Comparison of ENCODE assay signal across 9 cellular contexts in genomic region chr3:38297947-38298711, GRCh38. TPM values are rescaled to one million over a fixed set of nuclear protein-coding genes. Genes with fewer than 3 reads are reported as not detected.
DNase-seq lines count a peak whose midpoint lies in the region; ATAC-seq and TF ChIP-seq lines count a peak whose summit lies in the region.
"Had no signal": no experiment of that assay in that cellular context is flagged by ENCODE, and none has a peak within 500 bp of the region (broad histone marks: within the 10 kb centered on the region; RNA-seq: fewer than 3 reads in every experiment).

No MANE protein-coding gene starts in this region.

- intact Hi-C loops in adrenal gland (cut with DNase I): no loop called here
- intact Hi-C loops in right lobe of liver (cut with DNase I): no loop called here
- intact Hi-C loops in stomach (cut with DNase I; ENCODE audit: low total_unique reads): no loop called here
- intact Hi-C loops in tibial artery (cut with DNase I; ENCODE audit: low total_unique reads): no loop called here

- no peaks in the 10 kb centered on the region for H3K36me3 Mint-ChIP-seq in CD4-positive, CD25-positive, alpha-beta regulatory T cell
- no peaks in the 10 kb centered on the region for H3K36me3 Mint-ChIP-seq in HFFc6 (ENCODE audit: low read depth)

- H3K27ac Mint-ChIP-seq in CD4-positive, CD25-positive, alpha-beta regulatory T cell: no peak overlapping the region
- H3K27ac Mint-ChIP-seq in HFFc6: no peak overlapping the region

- peak; percentile 78 for TF ChIP-seq CTCF in HFFc6 (IDR thresholded peaks at IDR 0.05)
- peak; percentile 34 to 71 (median 52) for TF ChIP-seq CTCF in adrenal gland (IDR thresholded peaks at IDR 0.05)
- TF ChIP-seq CTCF in right lobe of liver (IDR thresholded peaks at IDR 0.05): peak; percentile 36 to 44 (median 42)
- TF ChIP-seq CTCF in stomach (IDR thresholded peaks at IDR 0.05): peak in 1 of 7 experiments; percentile 12
- TF ChIP-seq CTCF in tibial artery (IDR thresholded peaks at IDR 0.05): peak in 1 of 2 experiments; percentile 23

- no peak overlapping the region for H3K27ac ChIP-seq in CD4-positive, CD25-positive, alpha-beta regulatory T cell (ENCODE audit: insufficient read depth, low read length, poor library complexity, severe bottlenecking)
- H3K27ac ChIP-seq in adrenal gland (no peak overlapping the region), right lobe of liver (no peak overlapping the region), stomach (no peak overlapping the region), tibial artery (no peak overlapping the region)

- peaks cover 3% of the 10 kb centered on the region for H3K27me3 ChIP-seq in CD4-positive, CD25-positive, alpha-beta regulatory T cell (ENCODE audit: control insufficient read depth, insufficient read depth, low read length)
- H3K27me3 ChIP-seq in adrenal gland (no peaks in the 10 kb centered on the region), right lobe of liver (no peaks in the 10 kb centered on the region), stomach (no peaks in the 10 kb centered on the region), tibial artery (no peaks in the 10 kb centered on the region)

- no peak for TF ChIP-seq POLR2A in adrenal gland (IDR thresholded peaks at IDR 0.05)
- no peak for TF ChIP-seq POLR2A in right lobe of liver (IDR thresholded peaks at IDR 0.05)
- no peak for TF ChIP-seq POLR2A in stomach (IDR thresholded peaks at IDR 0.05)

- no peak overlapping the region for H3K4me3 ChIP-seq in CD4-positive, CD25-positive, alpha-beta regulatory T cell (ENCODE audit: low read depth, low read length)
- H3K4me3 ChIP-seq in adrenal gland (no peak overlapping the region), right lobe of liver (no peak overlapping the region), stomach (no peak overlapping the region), tibial artery (no peak overlapping the region)

- peak in 2 of 3 donors; percentile 14 to 25 for DNase-seq in CD4-positive, CD25-positive, alpha-beta regulatory T cell
- DNase-seq in HFFc6: peak; percentile 8
- no peak for DNase-seq in adrenal gland
- no peak for DNase-seq in right lobe of liver
- DNase-seq in stomach: no peak
- no peak for DNase-seq in cerebellar nuclear complex (lab: John Stamatoyannopoulos, UW)
- no peak for DNase-seq in tibial artery
- DNase-seq: activated naive CD4-positive, alpha-beta T cell treated with anti-CD3 and anti-CD28 coated beads, Interleukin-2, amount 50 U/mL, for 16 hours had no signal

- no peaks in the 10 kb centered on the region for H3K4me1 Mint-ChIP-seq in CD4-positive, CD25-positive, alpha-beta regulatory T cell
- H3K4me1 Mint-ChIP-seq in HFFc6 (ENCODE audit: low read depth): no peaks in the 10 kb centered on the region

- no peak overlapping the region for H3K4me3 Mint-ChIP-seq in CD4-positive, CD25-positive, alpha-beta regulatory T cell
- no peak overlapping the region for H3K4me3 Mint-ChIP-seq in HFFc6

- WGBS in adrenal gland, 4 donors: 72 to 79% (median 76%) methylated on average over 5 of the region's 5 CpGs
- WGBS in right lobe of liver (ENCODE audit: insufficient coverage, low coverage, low lambda C conversion rate, missing lambda C conversion rate): 71% methylated on average over 4 of the region's 5 CpGs
- WGBS in stomach, 5 donors: 81 to 89% (median 85%) methylated on average over 5 of the region's 5 CpGs

- H3K4me1 ChIP-seq in CD4-positive, CD25-positive, alpha-beta regulatory T cell (ENCODE audit: control insufficient read depth, insufficient read depth, low read length, poor library complexity, severe bottlenecking): no peaks in the 10 kb centered on the region
- no peaks in the 10 kb centered on the region for H3K4me1 ChIP-seq in adrenal gland (replicated peaks in 1 of 2)
- H3K4me1 ChIP-seq in right lobe of liver: no peaks in the 10 kb centered on the region
- no peaks in the 10 kb centered on the region for H3K4me1 ChIP-seq in stomach
- H3K4me1 ChIP-seq in tibial artery: no peaks in the 10 kb centered on the region

- H3K9me3 ChIP-seq in CD4-positive, CD25-positive, alpha-beta regulatory T cell (ENCODE audit: control insufficient read depth in 2 of 2, low read length in 2 of 2): no peaks in the 10 kb centered on the region
- no peaks in the 10 kb centered on the region for H3K9me3 ChIP-seq in adrenal gland (replicated peaks in 1 of 3)
- no peaks in the 10 kb centered on the region for H3K9me3 ChIP-seq in right lobe of liver
- no peaks in the 10 kb centered on the region for H3K9me3 ChIP-seq in stomach
- H3K9me3 ChIP-seq in tibial artery: no peaks in the 10 kb centered on the region

- no peaks in the 10 kb centered on the region for H3K36me3 ChIP-seq in CD4-positive, CD25-positive, alpha-beta regulatory T cell (ENCODE audit: control insufficient read depth, insufficient read depth, low read length)
- H3K36me3 ChIP-seq in adrenal gland (replicated peaks in 1 of 2): no peaks in the 10 kb centered on the region
- no peaks in the 10 kb centered on the region for H3K36me3 ChIP-seq in right lobe of liver
- no peaks in the 10 kb centered on the region for H3K36me3 ChIP-seq in stomach
- no peaks in the 10 kb centered on the region for H3K36me3 ChIP-seq in tibial artery

- no peak for TF ChIP-seq EP300 in stomach (IDR thresholded peaks at IDR 0.05)

- H3K27me3 Mint-ChIP-seq in CD4-positive, CD25-positive, alpha-beta regulatory T cell: peaks cover 38% of the 10 kb centered on the region
- peaks cover 18% of the 10 kb centered on the region for H3K27me3 Mint-ChIP-seq in HFFc6 (ENCODE audit: insufficient read depth)

- ATAC-seq in CD4-positive, CD25-positive, alpha-beta regulatory T cell (ENCODE audit: low read depth in 2 of 2): no peak
- ATAC-seq in right lobe of liver: peak; percentile 54 to 73 (median 68)
- no peak for ATAC-seq in GM18870 (IDR thresholded peaks at IDR 0.05; ENCODE audit: unreplicated experiment)

- H3K9me3 Mint-ChIP-seq in CD4-positive, CD25-positive, alpha-beta regulatory T cell: no peaks in the 10 kb centered on the region
- H3K9me3 Mint-ChIP-seq in HFFc6: no peaks in the 10 kb centered on the region

RNA-seq across cellular contexts. Expression of gene SLC22A14, which starts 16.0 kb away (rescaled TPM):
- total RNA-seq in CD4-positive, CD25-positive, alpha-beta regulatory T cell: not detected
- not detected for polyA plus RNA-seq in CD4-positive, CD25-positive, alpha-beta regulatory T cell
- under 1 TPM in 1 of 6 experiments, not detected in 5; 0.09 TPM for total RNA-seq in HFFc6 (2021; fragmentation: NEBNext Ultra II Directional; extraction: Animal tissue kit (Norgen Biotek cat#: 25700))
- total RNA-seq in adrenal gland (under 1 TPM in 3 of 8 donors, not detected in 5; 0.11 to 0.31 (median 0.14) TPM), right lobe of liver (under 1 TPM in 3 of 6 experiments, not detected in 3; 0.12 to 0.29 (median 0.12) TPM), stomach (not detected)
- polyA plus RNA-seq in adrenal gland (under 1 TPM; 0.07 to 0.32 (median 0.10) TPM), stomach (under 1 TPM in 2 of 3 donors, not detected in 1; 0.08 to 0.31 TPM)

RNA-seq across cellular contexts. Expression of gene SLC22A13, which starts 32.5 kb away (rescaled TPM):
- total RNA-seq in CD4-positive, CD25-positive, alpha-beta regulatory T cell: 0.76 TPM
- polyA plus RNA-seq in CD4-positive, CD25-positive, alpha-beta regulatory T cell: under 1 TPM in 2 of 4 donors, not detected in 2; 0.22 to 0.40 TPM
- total RNA-seq in HFFc6 (2021; fragmentation: NEBNext Ultra II Directional; extraction: Animal tissue kit (Norgen Biotek cat#: 25700)): under 1 TPM in 5 of 6 experiments, not detected in 1; 0.17 to 0.30 (median 0.20) TPM
- total RNA-seq in adrenal gland (under 1 TPM in 3 of 8 donors, not detected in 5; 0.25 to 0.42 (median 0.40) TPM), right lobe of liver (under 1 TPM in 3 of 6 experiments, not detected in 3; 0.16 to 0.35 (median 0.22) TPM), stomach (under 1 TPM in 2 of 5 donors, not detected in 3; 0.29 to 0.73 TPM)
- polyA plus RNA-seq in adrenal gland (under 1 TPM in 2 of 3 donors, not detected in 1; 0.07 to 0.16 TPM), stomach (under 1 TPM in 1 of 3 donors, not detected in 2; 0.05 TPM)

RNA-seq across cellular contexts. Expression of gene XYLB, which starts 48.5 kb away (rescaled TPM):
- 5.6 TPM for total RNA-seq in CD4-positive, CD25-positive, alpha-beta regulatory T cell
- 1 to 10 TPM in 3 of 4 donors, under 1 TPM in 1; 0.72 to 3.0 (median 1.7) TPM for polyA plus RNA-seq in CD4-positive, CD25-positive, alpha-beta regulatory T cell
- 1 to 10 TPM; 5.1 to 8.0 (median 6.2) TPM for total RNA-seq in HFFc6 (2021; fragmentation: NEBNext Ultra II Directional; extraction: Animal tissue kit (Norgen Biotek cat#: 25700))
- total RNA-seq in adrenal gland (10 to 100 TPM in 3 of 8 donors, 1 to 10 TPM in 5; 3.5 to 14.9 (median 9.3) TPM), right lobe of liver (10 to 100 TPM; 26.2 to 48.3 (median 36.6) TPM), stomach (10 to 100 TPM in 2 of 5 donors, 1 to 10 TPM in 3; 2.3 to 41.6 (median 8.3) TPM)
- polyA plus RNA-seq in adrenal gland (1 to 10 TPM; 1.5 to 3.7 (median 3.4) TPM), stomach (1 to 10 TPM; 1.1 to 1.7 (median 1.4) TPM)

Comparison
In these comparisons a context has a peak if more than half of its experiments do, and no peak if none do; other contexts are left out.
1. ATAC-seq: peak in right lobe of liver (4 of 4); none in CD4-positive, CD25-positive, alpha-beta regulatory T cell (0 of 2) and GM18870 (single experiment).
2. DNase-seq: peak in CD4-positive, CD25-positive, alpha-beta regulatory T cell (2 of 3) and HFFc6 (single experiment); none in adrenal gland (0 of 7), right lobe of liver (0 of 3), stomach (single experiment), cerebellar nuclear complex (0 of 2) and tibial artery (0 of 2).